ENCODE assay signal across 8 cellular contexts in the genomic region with DNA sequence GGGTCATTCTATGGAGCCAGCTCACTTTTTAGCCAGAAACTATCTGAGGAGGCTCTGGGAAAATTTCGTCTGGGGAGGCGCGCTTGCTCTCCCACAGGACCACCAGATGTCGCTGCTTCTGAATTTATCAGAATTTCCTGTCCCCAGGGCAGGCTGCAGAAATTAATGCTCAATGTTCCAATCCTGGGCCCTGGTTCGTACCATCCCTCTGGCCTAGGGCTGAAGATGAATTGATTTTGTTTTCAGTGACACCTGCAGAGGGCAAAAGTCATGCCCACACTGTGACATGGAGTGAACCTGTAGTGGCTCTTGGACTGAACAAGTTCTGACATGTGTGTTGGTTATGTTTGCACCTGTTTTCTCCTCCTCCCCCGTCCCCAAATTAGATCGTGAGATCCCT.
DNase-seq lines count a peak whose midpoint lies in the region; ATAC-seq and TF ChIP-seq lines count a peak whose summit lies in the region.

No MANE protein-coding gene starts in this region.

- peaks cover 13% of the 10 kb centered on the region for H3K4me1 Mint-ChIP-seq in GM23338

- POLR2A ChIA-PET in OCI-LY7 (lab: Charles Lee): no interaction called here

- ATAC-seq in GM23338 (peak; percentile 73), GM18519 (IDR thresholded peaks at IDR 0.05; ENCODE audit: low FRiP score, unreplicated experiment) (no peak)

- H3F3A ChIP-seq in GM23338 (replicated peaks; ENCODE audit: low read depth): no peaks in the 10 kb centered on the region

- H3K36me3 Mint-ChIP-seq in GM23338 (ENCODE audit: low read depth): no peaks in the 10 kb centered on the region

- H3K4me2 ChIP-seq in GM23338 (no peak overlapping the region), OCI-LY7 (ENCODE audit: low read length) (no peak overlapping the region), trophoblast cell (ENCODE audit: low read length) (no peak overlapping the region)

- no peak overlapping the region for H2AK5ac ChIP-seq in trophoblast cell (ENCODE audit: low read length)

- no peak overlapping the region for H3K4me3 Mint-ChIP-seq in GM23338

- H3K9me3 Mint-ChIP-seq in GM23338: no peaks in the 10 kb centered on the region

- H3K9ac ChIP-seq in trophoblast cell (ENCODE audit: low read length): no peak overlapping the region

- peak; percentile 83 for DNase-seq in GM23338 (ENCODE audit: low spot score)
- DNase-seq in OCI-LY7 (ENCODE audit: low spot score): peak; percentile 61
- DNase-seq in activated T-cell treated with anti-CD3 and anti-CD28 coated beads, Interleukin-2, amount 50 U/mL, for 48 hours: peak; percentile 50 to 63
- peak; percentile 5 to 29 for DNase-seq in foreskin fibroblast
- DNase-seq in trophoblast cell: peak; percentile 11 to 71
- DNase-seq in HPDE6-E6E7 (ENCODE audit: extremely low spot score): no peak

- peaks cover 9% of the 10 kb centered on the region for H3K27me3 Mint-ChIP-seq in GM23338 (ENCODE audit: insufficient read depth, low read depth, poor library complexity)

- H3K9me3 ChIP-seq in OCI-LY7 (ENCODE audit: low read length) (no peaks in the 10 kb centered on the region), trophoblast cell (ENCODE audit: insufficient read depth, low read depth, low read length) (no peaks in the 10 kb centered on the region)

- H3K4me3 ChIP-seq in GM23338 (no peak overlapping the region), OCI-LY7 (ENCODE audit: low read depth, low read length, poor library complexity, severe bottlenecking) (no peak overlapping the region), foreskin fibroblast (ENCODE audit: low read depth in 1 of 2, low read length in 2 of 2) (no peak overlapping the region), trophoblast cell (ENCODE audit: low read depth, low read length) (no peak overlapping the region)

- intact Hi-C loops in OCI-LY7 (cut with micrococcal nuclease; ENCODE audit: unreplicated experiment): loop anchor here (10.0 kb wide), 1 partner anchor 713 kb away; no protein-coding TSS in a partner anchor

- no peak overlapping the region for H3K23ac ChIP-seq in trophoblast cell (ENCODE audit: low read length)

- H2AFZ ChIP-seq in GM23338 (no peak overlapping the region; the same call in 1 of the 2 replicates), OCI-LY7 (ENCODE audit: low read length) (no peak overlapping the region), trophoblast cell (ENCODE audit: insufficient read depth, low read length, poor library complexity) (no peak overlapping the region)

- H3K27ac ChIP-seq in C4-2B (no peak overlapping the region), GM23338 (ENCODE audit: low read depth) (no peak overlapping the region), OCI-LY7 (ENCODE audit: low read depth, low read length, poor library complexity, severe bottlenecking) (no peak overlapping the region), trophoblast cell (ENCODE audit: low read depth, low read length) (no peak overlapping the region)

- no peak overlapping the region for H3K4ac ChIP-seq in trophoblast cell (ENCODE audit: low read depth, low read length)

- no peak overlapping the region for H4K91ac ChIP-seq in trophoblast cell (ENCODE audit: low read depth, low read length)

- WGBS in trophoblast cell (ENCODE audit: extremely low coverage, insufficient coverage, insufficient read length): no CpG with 5 or more reads among the region's 7 CpGs

- BruUV-seq in OCI-LY7 (replicated peaks; lab: Mats Ljungman, UMichigan): no TSS peak

- no peak overlapping the region for H3K18ac ChIP-seq in trophoblast cell (ENCODE audit: low read length)

- no peak overlapping the region for H4K12ac ChIP-seq in trophoblast cell (ENCODE audit: low read depth, low read length)

- no peaks in the 10 kb centered on the region for H3K4me1 ChIP-seq in GM23338 (ENCODE audit: insufficient read depth)
- H3K4me1 ChIP-seq in OCI-LY7 (ENCODE audit: insufficient read depth, low read length, poor library complexity, severe bottlenecking): no peaks in the 10 kb centered on the region
- no peaks in the 10 kb centered on the region for H3K4me1 ChIP-seq in trophoblast cell (ENCODE audit: control insufficient read depth in 1 of 2, insufficient read depth in 2 of 2, low read length in 2 of 2)

- H4K8ac ChIP-seq in trophoblast cell (ENCODE audit: low read depth, low read length): no peak overlapping the region

- no peak overlapping the region for H3K27ac Mint-ChIP-seq in GM23338

- CTCF ChIA-PET in OCI-LY7 (lab: Charles Lee; ENCODE audit: unreplicated experiment): no interaction called here

- TF ChIP-seq CTCF in C4-2B (conservative IDR thresholded peaks at IDR 0.05): peak; percentile 85
- peak; percentile 78 to 82 for TF ChIP-seq CTCF in GM23338 (conservative IDR thresholded peaks at IDR 0.05; ENCODE audit: low read depth in 2 of 2)
- peak; percentile 94 for TF ChIP-seq CTCF in OCI-LY7 (conservative IDR thresholded peaks at IDR 0.05; ENCODE audit: low read length)
- peak; percentile 87 for TF ChIP-seq CTCF in foreskin fibroblast (IDR thresholded peaks at IDR 0.05; ENCODE audit: low read depth, low read length)

- H3K14ac ChIP-seq in trophoblast cell (ENCODE audit: low read length): no peak overlapping the region

- H4K20me1 ChIP-seq in GM23338 (replicated peaks; ENCODE audit: insufficient read depth) (no peaks in the 10 kb centered on the region), OCI-LY7 (ENCODE audit: insufficient read depth, low read length) (no peaks in the 10 kb centered on the region)

- H2BK120ac ChIP-seq in trophoblast cell (ENCODE audit: insufficient read depth, low read length, poor library complexity): no peak overlapping the region

- no peaks in the 10 kb centered on the region for H3K79me1 ChIP-seq in trophoblast cell (ENCODE audit: low read length)

- no peak overlapping the region for H2BK5ac ChIP-seq in trophoblast cell (ENCODE audit: low read depth, low read length, poor library complexity)

- H3K27me3 ChIP-seq in GM23338 (ENCODE audit: insufficient read depth) (no peaks in the 10 kb centered on the region), trophoblast cell (ENCODE audit: insufficient read depth, low read length) (no peaks in the 10 kb centered on the region)

- H3K36me3 ChIP-seq in GM23338 (ENCODE audit: insufficient read depth) (no peaks in the 10 kb centered on the region), OCI-LY7 (ENCODE audit: insufficient read depth, low read length) (no peaks in the 10 kb centered on the region), trophoblast cell (ENCODE audit: control insufficient read depth in 1 of 2, insufficient read depth in 2 of 2, low read length in 2 of 2) (no peaks in the 10 kb centered on the region)

- no peak overlapping the region for H2BK12ac ChIP-seq in trophoblast cell (ENCODE audit: low read length)

- H3K79me2 ChIP-seq in GM23338 (replicated peaks; ENCODE audit: insufficient read depth) (no peaks in the 10 kb centered on the region), OCI-LY7 (ENCODE audit: insufficient read depth, low read depth, low read length) (no peaks in the 10 kb centered on the region), trophoblast cell (ENCODE audit: control insufficient read depth, insufficient read depth, low read length, poor library complexity) (no peaks in the 10 kb centered on the region)

- 0 out of 2 replicates have a peak, but pooled peaks cover 4% of the 10 kb centered on the region for H3K9me2 ChIP-seq in GM23338 (ENCODE audit: insufficient read depth)
- H3K9me2 ChIP-seq in OCI-LY7 (ENCODE audit: insufficient read depth, low read length): no peaks in the 10 kb centered on the region

TF ChIP-seq in GM23338, 12 proteins besides CTCF, POLR2A, EP300 and RAD21 (continues in another document):
- no peak for TF ChIP-seq JUNB (IDR thresholded peaks at IDR 0.05; ENCODE audit: unreplicated experiment)
